ENCODE assay signal across 1 cellular context in genomic region chr2:173431191-173431590, GRCh38.
TF ChIP-seq lines count a peak whose summit lies in the region.

No MANE protein-coding gene starts in this region.

TF ChIP-seq in GM23338, 12 proteins besides CTCF, POLR2A, EP300 and RAD21:
- TF ChIP-seq ZNF462 (CRISPR knock-in tag; IDR thresholded peaks at IDR 0.05) (no peak), EZH2 (IDR thresholded peaks at IDR 0.05; ENCODE audit: low read depth, unreplicated experiment) (no peak), ZNF331 (CRISPR knock-in tag; IDR thresholded peaks at IDR 0.05; ENCODE audit: low read depth) (no peak), REST (IDR thresholded peaks at IDR 0.05; ENCODE audit: unreplicated experiment) (no peak), ETS1 (IDR thresholded peaks at IDR 0.05) (no peak), CREB1 (CRISPR knock-in tag; IDR thresholded peaks at IDR 0.05; ENCODE audit: low read depth) (no peak), NANOG (IDR thresholded peaks at IDR 0.05; ENCODE audit: borderline replicate concordance) (no peak), STAT1 (IDR thresholded peaks at IDR 0.05; ENCODE audit: unreplicated experiment) (no peak), ZNF114 (CRISPR knock-in tag; IDR thresholded peaks at IDR 0.05) (no peak), JUNB (IDR thresholded peaks at IDR 0.05; ENCODE audit: unreplicated experiment) (no peak), POLR2AphosphoS5 (IDR thresholded peaks at IDR 0.05; ENCODE audit: low read depth) (no peak), EZH2phosphoT487 (IDR thresholded peaks at IDR 0.05; ENCODE audit: unreplicated experiment) (no peak)
